Comparison of ENCODE assay signal across 1 cellular context in the genomic region with DNA sequence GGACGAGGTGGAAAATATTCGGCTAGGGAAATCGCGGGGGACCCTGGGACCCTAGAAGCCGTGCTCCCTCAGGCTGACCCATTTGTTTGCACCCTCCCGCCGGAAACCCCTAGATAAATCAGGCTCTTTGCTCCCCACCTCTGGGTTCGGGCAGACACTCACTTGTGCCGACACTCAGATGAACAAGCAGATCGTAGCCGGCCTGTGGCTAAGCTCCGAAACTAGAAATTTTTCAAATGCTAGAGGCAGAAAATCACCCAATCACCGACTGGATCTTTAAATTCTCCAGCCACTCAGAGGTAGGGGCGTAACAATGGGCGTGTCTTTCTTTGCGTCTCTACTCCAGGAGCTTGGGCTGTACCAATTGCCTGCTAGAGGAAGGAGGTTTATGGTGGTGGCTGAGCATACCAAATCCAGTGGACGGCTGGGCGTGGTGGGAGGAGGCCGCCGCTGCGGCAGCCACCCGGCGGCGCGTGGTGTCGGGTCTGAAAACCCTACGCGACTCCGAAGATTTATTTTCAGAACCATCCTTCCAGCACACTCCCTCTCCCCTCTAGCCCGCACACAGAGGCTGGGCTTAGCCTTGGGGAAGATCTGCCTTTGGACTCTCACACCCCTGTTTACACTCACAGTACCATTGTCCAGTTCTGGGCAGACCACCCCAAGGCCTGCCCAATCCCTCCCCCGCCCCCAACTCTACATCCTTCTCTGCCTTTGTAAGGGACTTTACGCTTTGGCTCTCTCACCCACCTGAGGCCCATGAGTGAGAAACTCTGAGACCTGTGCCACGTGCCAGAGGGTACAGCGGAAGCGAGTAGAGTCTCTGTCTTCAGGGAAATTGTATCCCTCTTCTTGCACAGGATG.
TF ChIP-seq lines count a peak whose summit lies in the region.

Gene PIF1 (minus strand): TSS at position 217 of the 864 bp plus-strand sequence. CDS start 1,312 bp downstream, outside the sequence.

TF ChIP-seq in HepG2, 621 proteins besides CTCF, POLR2A, EP300 and RAD21 (continued from another document and continues in another):
- TF ChIP-seq SNAPC4 (CRISPR knock-in tag; IDR thresholded peaks at IDR 0.05) (no peak), ZNF335 (CRISPR knock-in tag; IDR thresholded peaks at IDR 0.05) (no peak), ZNF557 (CRISPR knock-in tag; IDR thresholded peaks at IDR 0.05) (no peak), NCOR1 (IDR thresholded peaks at IDR 0.05; ENCODE audit: borderline replicate concordance, low read length) (peak; percentile 34; the same call in 1 of the 2 replicates), ZNF782 (CRISPR knock-in tag; IDR thresholded peaks at IDR 0.05; ENCODE audit: borderline replicate concordance) (no peak), ZFYVE20 (CRISPR knock-in tag; IDR thresholded peaks at IDR 0.05; ENCODE audit: borderline replicate concordance, low read depth) (no peak), STAG1 (CRISPR knock-in tag; IDR thresholded peaks at IDR 0.05) (no peak), BCL6 (CRISPR knock-in tag; IDR thresholded peaks at IDR 0.05) (no peak), RFX5 (IDR thresholded peaks at IDR 0.05; ENCODE audit: low read depth, low read length) (no peak), SMARCE1 (IDR thresholded peaks at IDR 0.05; ENCODE audit: borderline replicate concordance) (no peak), ZNF605 (CRISPR knock-in tag; IDR thresholded peaks at IDR 0.05) (0 out of 2 replicates have a peak, but pooled peaks have one; percentile 11), SKI (IDR thresholded peaks at IDR 0.05; ENCODE audit: partially characterized antibody) (peak; percentile 34), ZNF709 (CRISPR knock-in tag; IDR thresholded peaks at IDR 0.05) (peak; percentile 50; the same call in 1 of the 2 replicates), ZNF790 (CRISPR knock-in tag; IDR thresholded peaks at IDR 0.05; ENCODE audit: borderline replicate concordance) (0 out of 2 replicates have a peak, but pooled peaks have one; percentile 51), JUND (CRISPR knock-in tag; IDR thresholded peaks at IDR 0.05) (0 out of 2 replicates have a peak, but pooled peaks have one; percentile 16), ZNF619 (CRISPR knock-in tag; IDR thresholded peaks at IDR 0.05) (0 out of 2 replicates have a peak, but pooled peaks have one; percentile 28), ZNF382 (CRISPR knock-in tag; IDR thresholded peaks at IDR 0.05; ENCODE audit: borderline replicate concordance) (no peak), ZNF660 (CRISPR knock-in tag; IDR thresholded peaks at IDR 0.05; ENCODE audit: borderline replicate concordance, low read depth) (no peak), ZNF296 (CRISPR knock-in tag; conservative IDR thresholded peaks at IDR 0.05) (no peak), POLR2AphosphoS2 (IDR thresholded peaks at IDR 0.05; ENCODE audit: low read depth, low read length) (no peak), NFYC (CRISPR knock-in tag; IDR thresholded peaks at IDR 0.05) (peak; percentile 86), DMAP1 (CRISPR knock-in tag; IDR thresholded peaks at IDR 0.05) (peak; percentile 94), MAZ (IDR thresholded peaks at IDR 0.05; ENCODE audit: borderline replicate concordance, low read depth, low read length) (no peak), MAZ (CRISPR knock-in tag; IDR thresholded peaks at IDR 0.05; ENCODE audit: low read depth) (peak; percentile 32; the same call in 1 of the 2 replicates), THAP11 (CRISPR knock-in tag; IDR thresholded peaks at IDR 0.05) (peak; percentile 70), SMC3 (IDR thresholded peaks at IDR 0.05; ENCODE audit: low read length) (0 out of 2 replicates have a peak, but pooled peaks have one; percentile 17), POGZ (CRISPR knock-in tag; IDR thresholded peaks at IDR 0.05) (peak; percentile 52; the same call in 1 of the 2 replicates), RBFOX2 (IDR thresholded peaks at IDR 0.05; ENCODE audit: low read depth, low read length) (peak; percentile 84), TAF1 (CRISPR knock-in tag; IDR thresholded peaks at IDR 0.05) (peak; percentile 65; the same call in 1 of the 2 replicates), TBP (CRISPR knock-in tag; IDR thresholded peaks at IDR 0.05) (no peak), ZNF326 (CRISPR knock-in tag; IDR thresholded peaks at IDR 0.05; ENCODE audit: borderline replicate concordance) (no peak), CBX5 (CRISPR knock-in tag; IDR thresholded peaks at IDR 0.05; ENCODE audit: borderline replicate concordance) (no peak), HOXD1 (CRISPR knock-in tag; IDR thresholded peaks at IDR 0.05) (no peak), MBNL3 (CRISPR knock-in tag; conservative IDR thresholded peaks at IDR 0.05) (no peak)
- TF ChIP-seq, protein P1, sequence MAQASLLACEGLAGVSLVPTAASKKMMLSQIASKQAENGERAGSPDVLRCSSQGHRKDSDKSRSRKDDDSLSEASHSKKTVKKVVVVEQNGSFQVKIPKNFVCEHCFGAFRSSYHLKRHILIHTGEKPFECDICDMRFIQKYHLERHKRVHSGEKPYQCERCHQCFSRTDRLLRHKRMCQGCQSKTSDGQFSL (CRISPR knock-in tag; IDR thresholded peaks at IDR 0.05), result no peak
- TF ChIP-seq, protein P2, sequence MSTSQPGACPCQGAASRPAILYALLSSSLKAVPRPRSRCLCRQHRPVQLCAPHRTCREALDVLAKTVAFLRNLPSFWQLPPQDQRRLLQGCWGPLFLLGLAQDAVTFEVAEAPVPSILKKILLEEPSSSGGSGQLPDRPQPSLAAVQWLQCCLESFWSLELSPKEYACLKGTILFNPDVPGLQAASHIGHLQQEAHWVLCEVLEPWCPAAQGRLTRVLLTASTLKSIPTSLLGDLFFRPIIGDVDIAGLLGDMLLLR (CRISPR knock-in tag; IDR thresholded peaks at IDR 0.05), result no peak
- TF ChIP-seq, protein P3, sequence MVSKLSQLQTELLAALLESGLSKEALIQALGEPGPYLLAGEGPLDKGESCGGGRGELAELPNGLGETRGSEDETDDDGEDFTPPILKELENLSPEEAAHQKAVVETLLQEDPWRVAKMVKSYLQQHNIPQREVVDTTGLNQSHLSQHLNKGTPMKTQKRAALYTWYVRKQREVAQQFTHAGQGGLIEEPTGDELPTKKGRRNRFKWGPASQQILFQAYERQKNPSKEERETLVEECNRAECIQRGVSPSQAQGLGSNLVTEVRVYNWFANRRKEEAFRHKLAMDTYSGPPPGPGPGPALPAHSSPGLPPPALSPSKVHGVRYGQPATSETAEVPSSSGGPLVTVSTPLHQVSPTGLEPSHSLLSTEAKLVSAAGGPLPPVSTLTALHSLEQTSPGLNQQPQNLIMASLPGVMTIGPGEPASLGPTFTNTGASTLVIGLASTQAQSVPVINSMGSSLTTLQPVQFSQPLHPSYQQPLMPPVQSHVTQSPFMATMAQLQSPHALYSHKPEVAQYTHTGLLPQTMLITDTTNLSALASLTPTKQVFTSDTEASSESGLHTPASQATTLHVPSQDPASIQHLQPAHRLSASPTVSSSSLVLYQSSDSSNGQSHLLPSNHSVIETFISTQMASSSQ (IDR thresholded peaks at IDR 0.05; ENCODE audit: low read depth), result no peak
- TF ChIP-seq, protein P3 (CRISPR knock-in tag; IDR thresholded peaks at IDR 0.05; ENCODE audit: borderline replicate concordance), result no peak
- TF ChIP-seq, protein P4, sequence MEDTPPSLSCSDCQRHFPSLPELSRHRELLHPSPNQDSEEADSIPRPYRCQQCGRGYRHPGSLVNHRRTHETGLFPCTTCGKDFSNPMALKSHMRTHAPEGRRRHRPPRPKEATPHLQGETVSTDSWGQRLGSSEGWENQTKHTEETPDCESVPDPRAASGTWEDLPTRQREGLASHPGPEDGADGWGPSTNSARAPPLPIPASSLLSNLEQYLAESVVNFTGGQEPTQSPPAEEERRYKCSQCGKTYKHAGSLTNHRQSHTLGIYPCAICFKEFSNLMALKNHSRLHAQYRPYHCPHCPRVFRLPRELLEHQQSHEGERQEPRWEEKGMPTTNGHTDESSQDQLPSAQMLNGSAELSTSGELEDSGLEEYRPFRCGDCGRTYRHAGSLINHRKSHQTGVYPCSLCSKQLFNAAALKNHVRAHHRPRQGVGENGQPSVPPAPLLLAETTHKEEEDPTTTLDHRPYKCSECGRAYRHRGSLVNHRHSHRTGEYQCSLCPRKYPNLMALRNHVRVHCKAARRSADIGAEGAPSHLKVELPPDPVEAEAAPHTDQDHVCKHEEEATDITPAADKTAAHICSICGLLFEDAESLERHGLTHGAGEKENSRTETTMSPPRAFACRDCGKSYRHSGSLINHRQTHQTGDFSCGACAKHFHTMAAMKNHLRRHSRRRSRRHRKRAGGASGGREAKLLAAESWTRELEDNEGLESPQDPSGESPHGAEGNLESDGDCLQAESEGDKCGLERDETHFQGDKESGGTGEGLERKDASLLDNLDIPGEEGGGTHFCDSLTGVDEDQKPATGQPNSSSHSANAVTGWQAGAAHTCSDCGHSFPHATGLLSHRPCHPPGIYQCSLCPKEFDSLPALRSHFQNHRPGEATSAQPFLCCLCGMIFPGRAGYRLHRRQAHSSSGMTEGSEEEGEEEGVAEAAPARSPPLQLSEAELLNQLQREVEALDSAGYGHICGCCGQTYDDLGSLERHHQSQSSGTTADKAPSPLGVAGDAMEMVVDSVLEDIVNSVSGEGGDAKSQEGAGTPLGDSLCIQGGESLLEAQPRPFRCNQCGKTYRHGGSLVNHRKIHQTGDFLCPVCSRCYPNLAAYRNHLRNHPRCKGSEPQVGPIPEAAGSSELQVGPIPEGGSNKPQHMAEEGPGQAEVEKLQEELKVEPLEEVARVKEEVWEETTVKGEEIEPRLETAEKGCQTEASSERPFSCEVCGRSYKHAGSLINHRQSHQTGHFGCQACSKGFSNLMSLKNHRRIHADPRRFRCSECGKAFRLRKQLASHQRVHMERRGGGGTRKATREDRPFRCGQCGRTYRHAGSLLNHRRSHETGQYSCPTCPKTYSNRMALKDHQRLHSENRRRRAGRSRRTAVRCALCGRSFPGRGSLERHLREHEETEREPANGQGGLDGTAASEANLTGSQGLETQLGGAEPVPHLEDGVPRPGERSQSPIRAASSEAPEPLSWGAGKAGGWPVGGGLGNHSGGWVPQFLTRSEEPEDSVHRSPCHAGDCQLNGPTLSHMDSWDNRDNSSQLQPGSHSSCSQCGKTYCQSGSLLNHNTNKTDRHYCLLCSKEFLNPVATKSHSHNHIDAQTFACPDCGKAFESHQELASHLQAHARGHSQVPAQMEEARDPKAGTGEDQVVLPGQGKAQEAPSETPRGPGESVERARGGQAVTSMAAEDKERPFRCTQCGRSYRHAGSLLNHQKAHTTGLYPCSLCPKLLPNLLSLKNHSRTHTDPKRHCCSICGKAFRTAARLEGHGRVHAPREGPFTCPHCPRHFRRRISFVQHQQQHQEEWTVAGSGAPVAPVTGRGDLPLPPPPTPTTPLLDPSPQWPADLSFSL (CRISPR knock-in tag; IDR thresholded peaks at IDR 0.05), result no peak
- TF ChIP-seq, protein P5, sequence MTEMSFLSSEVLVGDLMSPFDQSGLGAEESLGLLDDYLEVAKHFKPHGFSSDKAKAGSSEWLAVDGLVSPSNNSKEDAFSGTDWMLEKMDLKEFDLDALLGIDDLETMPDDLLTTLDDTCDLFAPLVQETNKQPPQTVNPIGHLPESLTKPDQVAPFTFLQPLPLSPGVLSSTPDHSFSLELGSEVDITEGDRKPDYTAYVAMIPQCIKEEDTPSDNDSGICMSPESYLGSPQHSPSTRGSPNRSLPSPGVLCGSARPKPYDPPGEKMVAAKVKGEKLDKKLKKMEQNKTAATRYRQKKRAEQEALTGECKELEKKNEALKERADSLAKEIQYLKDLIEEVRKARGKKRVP (CRISPR knock-in tag; IDR thresholded peaks at IDR 0.05), result no peak
- TF ChIP-seq, protein P6, sequence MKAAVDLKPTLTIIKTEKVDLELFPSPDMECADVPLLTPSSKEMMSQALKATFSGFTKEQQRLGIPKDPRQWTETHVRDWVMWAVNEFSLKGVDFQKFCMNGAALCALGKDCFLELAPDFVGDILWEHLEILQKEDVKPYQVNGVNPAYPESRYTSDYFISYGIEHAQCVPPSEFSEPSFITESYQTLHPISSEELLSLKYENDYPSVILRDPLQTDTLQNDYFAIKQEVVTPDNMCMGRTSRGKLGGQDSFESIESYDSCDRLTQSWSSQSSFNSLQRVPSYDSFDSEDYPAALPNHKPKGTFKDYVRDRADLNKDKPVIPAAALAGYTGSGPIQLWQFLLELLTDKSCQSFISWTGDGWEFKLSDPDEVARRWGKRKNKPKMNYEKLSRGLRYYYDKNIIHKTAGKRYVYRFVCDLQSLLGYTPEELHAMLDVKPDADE (CRISPR knock-in tag; IDR thresholded peaks at IDR 0.05), result 0 out of 2 replicates have a peak, but pooled peaks have one; percentile 13
